ENCODE assay signal across 19 cellular contexts in the genomic region with DNA sequence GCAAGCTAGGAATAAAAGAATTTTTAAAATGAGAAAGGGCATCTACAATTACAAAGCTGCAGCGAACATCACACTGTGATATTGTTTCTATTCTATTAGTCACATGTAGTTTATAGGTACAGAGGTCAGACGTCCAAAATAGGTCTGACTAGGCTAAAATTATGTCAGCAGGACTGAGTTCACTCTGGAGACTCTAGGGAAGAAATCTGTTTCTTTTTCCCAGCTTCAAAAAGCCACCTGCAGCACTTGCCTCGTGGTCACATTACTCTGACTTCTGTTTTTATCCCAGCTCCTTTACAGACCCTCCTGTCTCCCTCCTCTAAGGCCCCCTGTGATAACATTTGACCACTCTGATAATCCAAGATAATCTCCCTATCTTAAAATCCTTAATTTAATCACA. TPM values are rescaled to one million over a fixed set of nuclear protein-coding genes. Genes with fewer than 3 reads are reported as not detected.
DNase-seq lines count a peak whose midpoint lies in the region; ATAC-seq and TF ChIP-seq lines count a peak whose summit lies in the region.
"Had no signal": no experiment of that assay in that cellular context is flagged by ENCODE, and none has a peak within 500 bp of the region (broad histone marks: within the 10 kb centered on the region; RNA-seq: fewer than 3 reads in every experiment).

No MANE protein-coding gene starts in this region.

- H3K4me1 Mint-ChIP-seq in CD4-positive, alpha-beta T cell (ENCODE audit: low read depth): peaks cover 5% of the 10 kb centered on the region

- H3K36me3 Mint-ChIP-seq in CD4-positive, alpha-beta T cell (ENCODE audit: low read depth): peaks cover 4% of the 10 kb centered on the region

- H3K27ac Mint-ChIP-seq in CD4-positive, alpha-beta T cell: no peak overlapping the region

- H3K9me3 Mint-ChIP-seq in CD4-positive, alpha-beta T cell: no peaks in the 10 kb centered on the region

- no peaks in the 10 kb centered on the region for H3K27me3 ChIP-seq in left ventricle myocardium inferior (ENCODE audit: low read depth)
- H3K27me3 ChIP-seq in PC-9 (ENCODE audit: insufficient read depth, low read depth): no peaks in the 10 kb centered on the region
- no peaks in the 10 kb centered on the region for H3K27me3 ChIP-seq in upper lobe of right lung
- H3K27me3 ChIP-seq in CD4-positive, alpha-beta T cell (ENCODE audit: control insufficient read depth, insufficient read depth, low read length): no peaks in the 10 kb centered on the region
- H3K27me3 ChIP-seq in suprapubic skin: no peaks in the 10 kb centered on the region

- POLR2A ChIA-PET in PC-9 (lab: Charles Lee; ENCODE audit: unreplicated experiment): no interaction called here
- POLR2A ChIA-PET in CD4-positive, alpha-beta T cell (lab: Charles Lee): interaction anchor here (0.7 kb wide), 1 partner anchor 264 kb away, joined by 4 read pairs; no protein-coding TSS in a partner anchor

- peaks cover 16% of the 10 kb centered on the region for H3K79me2 ChIP-seq in PC-9 (ENCODE audit: low read depth)

- H3K4me2 ChIP-seq in PC-9: no peak overlapping the region

- no peak overlapping the region for H3K4me3 Mint-ChIP-seq in CD4-positive, alpha-beta T cell

- H3F3A ChIP-seq in PC-9 (ENCODE audit: insufficient read depth, low read depth): peaks cover 12% of the 10 kb centered on the region; the same call in 1 of the 2 replicates

- peaks cover 19% of the 10 kb centered on the region for H3K4me1 ChIP-seq in left ventricle myocardium inferior
- H3K4me1 ChIP-seq in PC-9 (replicated peaks; ENCODE audit: insufficient read depth): peaks cover 7% of the 10 kb centered on the region
- peaks cover 9% of the 10 kb centered on the region for H3K4me1 ChIP-seq in upper lobe of right lung
- peaks cover 8% of the 10 kb centered on the region for H3K4me1 ChIP-seq in suprapubic skin

- intact Hi-C loops in left ventricle myocardium inferior (cut with micrococcal nuclease): no loop called here
- intact Hi-C loops in Right ventricle myocardium superior (cut with DNase I): no loop called here
- intact Hi-C loops in PC-9 (cut with micrococcal nuclease; ENCODE audit: unreplicated experiment): no loop called here
- intact Hi-C loops in upper lobe of right lung (cut with DNase I): no loop called here
- intact Hi-C loops in posterior vena cava (cut with DNase I): no loop called here
- intact Hi-C loops in CD4-positive, alpha-beta T cell (cut with DNase I, micrococcal nuclease): no loop called here

- H3K9me2 ChIP-seq in PC-9 (ENCODE audit: insufficient read depth): no peaks in the 10 kb centered on the region

- TF ChIP-seq CTCF in left ventricle myocardium inferior (IDR thresholded peaks at IDR 0.05; ENCODE audit: borderline replicate concordance) (no peak), PC-9 (conservative IDR thresholded peaks at IDR 0.05) (no peak), upper lobe of right lung (IDR thresholded peaks at IDR 0.05) (no peak), suprapubic skin (IDR thresholded peaks at IDR 0.05) (no peak)
- TF ChIP-seq CTCF in CD4-positive, alpha-beta T cell (IDR thresholded peaks at IDR 0.05): no peak

- 85% methylated on average over 3 of the region's 3 CpGs for whole genome bisulfite sequencing in suprapubic skin

- H3K27ac ChIP-seq in left ventricle myocardium inferior (replicated peaks) (peak overlapping the region; percentile 73), PC-9 (0 out of 2 replicates have a peak overlapping the region, but pooled peaks have one; percentile 27), upper lobe of right lung (no peak overlapping the region), suprapubic skin (no peak overlapping the region)
- no peak overlapping the region for H3K27ac ChIP-seq in CD4-positive, alpha-beta T cell (ENCODE audit: low read depth, low read length)
- H3K27ac ChIP-seq: C4-2B had no signal

- ATAC-seq in Right ventricle myocardium superior (ENCODE audit: poor library complexity): no peak
- no peak for ATAC-seq in upper lobe of right lung
- ATAC-seq in CD4-positive, alpha-beta T cell (ENCODE audit: poor library complexity): no peak
- ATAC-seq: Panc1 had no signal

- no peak overlapping the region for H2AFZ ChIP-seq in PC-9

- H3K27me3 Mint-ChIP-seq in CD4-positive, alpha-beta T cell: no peaks in the 10 kb centered on the region

- no peak for TF ChIP-seq EP300 in suprapubic skin (IDR thresholded peaks at IDR 0.05)

- DNase-seq in left ventricle myocardium inferior (no peak), Right ventricle myocardium superior (no peak), PC-9 (no peak), myocyte (ENCODE audit: low read depth) (peak; percentile 61), upper lobe of right lung (no peak), posterior vena cava (ENCODE audit: low spot score) (no peak), suprapubic skin (ENCODE audit: low spot score in 2 of 2) (no peak)
- no peak for DNase-seq in CD4-positive, alpha-beta T cell
- DNase-seq: GDM1, GOT3, HCEC 1CT, KG1, MV-4-11, NCI-H1417, NCI-H187, NCI-H446, NCI-H526 treated with DMSO at 0.1 percent for 48 hours had no signal

- TF ChIP-seq POLR2A in suprapubic skin (IDR thresholded peaks at IDR 0.05): no peak

- H3K9me3 ChIP-seq in left ventricle myocardium inferior (replicated peaks) (no peaks in the 10 kb centered on the region), PC-9 (ENCODE audit: insufficient read depth, low read depth) (no peaks in the 10 kb centered on the region), upper lobe of right lung (no peaks in the 10 kb centered on the region), suprapubic skin (no peaks in the 10 kb centered on the region)
- no peaks in the 10 kb centered on the region for H3K9me3 ChIP-seq in CD4-positive, alpha-beta T cell (ENCODE audit: control insufficient read depth, low read length)

- peaks cover 7% of the 10 kb centered on the region for H3K36me3 ChIP-seq in left ventricle myocardium inferior
- 0 out of 2 replicates have a peak, but pooled peaks cover 5% of the 10 kb centered on the region for H3K36me3 ChIP-seq in PC-9 (ENCODE audit: low read depth)
- H3K36me3 ChIP-seq in upper lobe of right lung: no peaks in the 10 kb centered on the region
- no peaks in the 10 kb centered on the region for H3K36me3 ChIP-seq in suprapubic skin

- BruUV-seq in PC-9 (replicated peaks; lab: Mats Ljungman, UMichigan): no TSS peak

- CTCF ChIA-PET in PC-9 (lab: Charles Lee): interaction anchor here (1.1 kb wide), 1 partner anchor 23 kb away, joined by 3 read pairs; no protein-coding TSS in a partner anchor
- CTCF ChIA-PET in CD4-positive, alpha-beta T cell (lab: Charles Lee): no interaction called here

- no peaks in the 10 kb centered on the region for H4K20me1 ChIP-seq in PC-9 (ENCODE audit: insufficient read depth)

- H3K4me3 ChIP-seq in left ventricle myocardium inferior (no peak overlapping the region), PC-9 (no peak overlapping the region), upper lobe of right lung (peak overlapping the region; percentile 7), suprapubic skin (no peak overlapping the region)

RNA-seq across cellular contexts. Expression of a gene that starts 5.1 kb away (rescaled TPM):
- 11.6 TPM for total RNA-seq in left ventricle myocardium inferior
- total RNA-seq in Right ventricle myocardium superior: 7.1 TPM
- total RNA-seq in PC-9 (2021): 138 and 260 TPM in 2 replicates
- 18.6 and 25.5 TPM in 2 replicates for total RNA-seq in myocyte
- polyA plus RNA-seq in myocyte (2012): 21.1 TPM
- total RNA-seq in upper lobe of right lung: 15.0 TPM
- total RNA-seq in posterior vena cava: 1 to 10 TPM; 4.1 to 4.3 TPM
- 1 to 10 TPM; 5.6 to 6.9 TPM for total RNA-seq in CD4-positive, alpha-beta T cell
- 10 to 100 TPM in 3 of 4 donors, 1 to 10 TPM in 1; 8.6 to 35.4 (median 26.8) TPM for total RNA-seq in suprapubic skin

RNA-seq across cellular contexts. Expression of a gene that starts 12.4 kb away (rescaled TPM):
- total RNA-seq in left ventricle myocardium inferior: 13.8 TPM
- total RNA-seq in Right ventricle myocardium superior: 14.2 TPM
- 33.3 and 41.4 TPM in 2 replicates for total RNA-seq in PC-9 (2021)
- 22.6 and 26.4 TPM in 2 replicates for total RNA-seq in myocyte
- 13.0 TPM for polyA plus RNA-seq in myocyte (2012)
- 58.0 TPM for total RNA-seq in upper lobe of right lung
- 10 to 100 TPM; 35.2 to 36.3 TPM for total RNA-seq in posterior vena cava
- 100 to 1,000 TPM; 109 to 112 TPM for total RNA-seq in CD4-positive, alpha-beta T cell
- 100 to 1,000 TPM in 1 of 4 donors, 10 to 100 TPM in 3; 43.6 to 111 (median 60.8) TPM for total RNA-seq in suprapubic skin

Comparison
In these comparisons a context has a peak if more than half of its experiments do, and no peak if none do; other contexts are left out.
1. H3K27ac ChIP-seq: peak in left ventricle myocardium inferior (single experiment) and PC-9 (single experiment); none in upper lobe of right lung (single experiment), CD4-positive, alpha-beta T cell (single experiment) and suprapubic skin (single experiment).